ENCODE assay signal across 8 cellular contexts in genomic region chr11:59106363-59107336, GRCh38.
A peak's percentile ranks its signal among the peaks of the same experiment; 100 is the strongest.
DNase-seq lines count a peak whose midpoint lies in the region; ATAC-seq lines count a peak whose summit lies in the region.

Gene FAM111B, plus strand, starts transcription at chr11:59107237. Its CDS starts 2,389 bp downstream, at chr11:59109626.

- H3K27ac Mint-ChIP-seq in dendritic cell treated with granulocyte-macrophage colony-stimulating factor and Interleukin-4, amounts not matched to agents 40 ng/mL and 50 ng/mL, for 4 days = no peak within 1 kb of the TSS

- no peaks in the 10 kb centered on the region for H3K9me3 Mint-ChIP-seq in dendritic cell treated with granulocyte-macrophage colony-stimulating factor and Interleukin-4, amounts not matched to agents 40 ng/mL and 50 ng/mL, for 4 days

- H3K4me3 Mint-ChIP-seq in dendritic cell treated with granulocyte-macrophage colony-stimulating factor and Interleukin-4, amounts not matched to agents 40 ng/mL and 50 ng/mL, for 4 days = peak within 1 kb of the TSS; percentile 82

- ATAC-seq in GM19023 (IDR thresholded peaks at IDR 0.05; ENCODE audit: unreplicated experiment) = peak; percentile 69
- peak; percentile 69 for ATAC-seq in HG03159 (IDR thresholded peaks at IDR 0.05; ENCODE audit: unreplicated experiment)

- DNase-seq in AG20443 (ENCODE audit: low spot score) (peak; percentile 90), NCI-H2227 (lab: John Stamatoyannopoulos, UW; ENCODE audit: unreplicated experiment) (peak; percentile 97), left kidney (ENCODE audit: low read depth, low spot score) (peak; percentile 98)
- DNase-seq in activated CD4-positive, alpha-beta T cell treated with anti-CD3 and anti-CD28 coated beads for 4 hours = peak; percentile 31 to 41
- DNase-seq in stimulated activated CD4-positive, alpha-beta T cell treated with anti-CD3 and anti-CD28 coated beads, Interleukin-2, amount 100 ng/mL, for 24 hours = peak; percentile 65 to 77

- H3K36me3 Mint-ChIP-seq in dendritic cell treated with granulocyte-macrophage colony-stimulating factor and Interleukin-4, amounts not matched to agents 40 ng/mL and 50 ng/mL, for 4 days (ENCODE audit: low read depth) = no peaks in the 10 kb centered on the region

- intact Hi-C loops in dendritic cell treated with granulocyte-macrophage colony-stimulating factor and Interleukin-4, amounts not matched to agents 40 ng/mL and 50 ng/mL, for 4 days (cut with micrococcal nuclease) = no loop called here

- peaks cover 45% of the 10 kb centered on the region for H3K4me1 Mint-ChIP-seq in dendritic cell treated with granulocyte-macrophage colony-stimulating factor and Interleukin-4, amounts not matched to agents 40 ng/mL and 50 ng/mL, for 4 days (ENCODE audit: low read depth)

- peaks cover 21% of the 10 kb centered on the region for H3K27me3 Mint-ChIP-seq in dendritic cell treated with granulocyte-macrophage colony-stimulating factor and Interleukin-4, amounts not matched to agents 40 ng/mL and 50 ng/mL, for 4 days

Comparison
In these comparisons a context has a peak if more than half of its experiments do, and no peak if none do; other contexts are left out.
1. Peak in every context shown above with its lines: DNase-seq and ATAC-seq.
2. DNase-seq: peak in every context shown above with its lines; median percentile 98 in left kidney; 97 in NCI-H2227; 90 in AG20443; 71 in stimulated activated CD4-positive, alpha-beta T cell treated with anti-CD3 and anti-CD28 coated beads, Interleukin-2, amount 100 ng/mL, for 24 hours; 36 in activated CD4-positive, alpha-beta T cell treated with anti-CD3 and anti-CD28 coated beads for 4 hours.